Comparison of ENCODE assay signal across 18 cellular contexts in the genomic region with DNA sequence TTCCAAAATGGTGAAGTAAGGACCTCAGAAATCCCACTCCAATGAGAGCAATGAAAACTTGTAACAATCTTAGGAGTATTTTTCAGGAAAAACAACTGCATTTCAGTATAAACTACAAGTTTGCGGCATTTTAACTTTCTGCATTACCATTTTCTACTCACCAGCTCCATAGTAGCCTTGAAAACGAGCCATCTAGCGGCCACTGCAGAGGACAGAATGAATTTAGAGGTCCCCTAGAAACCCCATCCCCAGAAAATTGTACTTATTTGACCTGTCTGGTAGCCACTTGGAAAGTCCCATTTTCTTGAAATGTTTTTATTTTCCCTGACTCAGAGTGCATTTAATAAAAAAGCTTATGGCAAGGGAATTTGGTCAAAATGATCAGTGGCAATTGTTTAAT.
DNase-seq lines count a peak whose midpoint lies in the region; ATAC-seq and TF ChIP-seq lines count a peak whose summit lies in the region.
"Had no signal": no experiment of that assay in that cellular context is flagged by ENCODE, and none has a peak within 500 bp of the region (broad histone marks: within the 10 kb centered on the region; RNA-seq: fewer than 3 reads in every experiment).

No MANE protein-coding gene starts in this region.

- H3K23ac ChIP-seq in mesendoderm (ENCODE audit: low read length), result no peak overlapping the region

- H2BK120ac ChIP-seq in mesendoderm (ENCODE audit: low read depth, low read length), result no peak overlapping the region

- H2BK15ac ChIP-seq in mesendoderm (replicated peaks; ENCODE audit: low read depth), result no peak overlapping the region

- TF ChIP-seq CTCF in GM10248 (IDR thresholded peaks at IDR 0.05; ENCODE audit: control extremely low read depth, extremely low read depth, low read depth, missing control alignments) (peak; percentile 11), HFFc6 (IDR thresholded peaks at IDR 0.05) (peak; percentile 51), RWPE1 (conservative IDR thresholded peaks at IDR 0.05; ENCODE audit: low read depth) (peak; percentile 32; the same call in 1 of the 2 replicates), right atrium auricular region (IDR thresholded peaks at IDR 0.05) (no peak)

- no peak for ATAC-seq in GM19467 (IDR thresholded peaks at IDR 0.05; ENCODE audit: unreplicated experiment)
- ATAC-seq: right cardiac atrium had no signal

- H3K4me3 Mint-ChIP-seq in HFFc6, result no peak overlapping the region
- H3K4me3 Mint-ChIP-seq: activated CD4-positive, alpha-beta T cell treated with anti-CD3 and anti-CD28 coated beads, Interleukin-2, amount 10 ng/mL, durations not matched to agents 24 days and 14 days; dendritic cell treated with granulocyte-macrophage colony-stimulating factor and Interleukin-4, amounts not matched to agents 40 ng/mL and 50 ng/mL, for 4 days had no signal

- H2BK5ac ChIP-seq in mesendoderm (ENCODE audit: low read length), result no peak overlapping the region

- H3K4me1 ChIP-seq in mesendoderm (ENCODE audit: control insufficient read depth, low read depth, low read length) (no peaks in the 10 kb centered on the region), right atrium auricular region (no peaks in the 10 kb centered on the region)
- H3K4me1 ChIP-seq: adrenal gland, breast epithelium had no signal

- no peak overlapping the region for H3K18ac ChIP-seq in mesendoderm (ENCODE audit: low read length)

- POLR2A ChIA-PET in GM10248 (lab: Yijun Ruan, JAX) (no interaction called here), RWPE1 (lab: Yijun Ruan, JAX; ENCODE audit: low non-redundant PET) (no interaction called here)

- WGBS in mesendoderm (ENCODE audit: extremely low coverage, insufficient coverage, low lambda C conversion rate), result no CpG with 5 or more reads among the region's 3 CpGs

- no peak overlapping the region for H4K5ac ChIP-seq in mesendoderm (ENCODE audit: low read length)

- H3K4me1 Mint-ChIP-seq in HFFc6 (ENCODE audit: low read depth), result no peaks in the 10 kb centered on the region
- H3K4me1 Mint-ChIP-seq: activated CD4-positive, alpha-beta T cell treated with anti-CD3 and anti-CD28 coated beads, Interleukin-2, amount 10 ng/mL, durations not matched to agents 24 days and 14 days had no signal

- DNase-seq in GM10248 (ENCODE audit: extremely low spot score), result no peak
- DNase-seq in HFFc6, result no peak
- no peak for DNase-seq in RWPE1 (ENCODE audit: low spot score)
- DNase-seq in mesendoderm, result peak; percentile 29
- DNase-seq in T-helper 9 cell, result no peak
- DNase-seq in right atrium auricular region (ENCODE audit: low spot score), result no peak
- DNase-seq: activated CD4-positive, alpha-beta T cell treated with anti-CD3 and anti-CD28 coated beads, Interleukin-2, amount 10 ng/mL, durations not matched to agents 24 days and 14 days; adrenal gland; AML-193; hypothalamus; mammary epithelial cell; NCI-H146; NCI-H2171; right cardiac atrium; SW 1271 had no signal

- H2AK5ac ChIP-seq in mesendoderm (ENCODE audit: low read length), result no peak overlapping the region

- no peaks in the 10 kb centered on the region for H3K36me3 Mint-ChIP-seq in HFFc6 (ENCODE audit: low read depth)

- H3K27ac Mint-ChIP-seq in HFFc6, result no peak overlapping the region
- H3K27ac Mint-ChIP-seq: activated CD4-positive, alpha-beta T cell treated with anti-CD3 and anti-CD28 coated beads, Interleukin-2, amount 10 ng/mL, durations not matched to agents 24 days and 14 days; dendritic cell treated with granulocyte-macrophage colony-stimulating factor and Interleukin-4, amounts not matched to agents 40 ng/mL and 50 ng/mL, for 4 days had no signal

- no peaks in the 10 kb centered on the region for H3K79me1 ChIP-seq in mesendoderm (ENCODE audit: low read length)

- H3K56ac ChIP-seq in mesendoderm (ENCODE audit: low read length), result no peak overlapping the region

- H4K8ac ChIP-seq in mesendoderm (ENCODE audit: low read depth, low read length), result no peak overlapping the region

- H3K27me3 Mint-ChIP-seq in HFFc6 (ENCODE audit: insufficient read depth), result peaks cover 2% of the 10 kb centered on the region; the same call in 1 of the 2 replicates
- H3K27me3 Mint-ChIP-seq: activated CD4-positive, alpha-beta T cell treated with anti-CD3 and anti-CD28 coated beads, Interleukin-2, amount 10 ng/mL, durations not matched to agents 24 days and 14 days; dendritic cell treated with granulocyte-macrophage colony-stimulating factor and Interleukin-4, amounts not matched to agents 40 ng/mL and 50 ng/mL, for 4 days had no signal

- H3K4me2 ChIP-seq in mesendoderm (ENCODE audit: low read length), result no peak overlapping the region

- no peaks in the 10 kb centered on the region for H3K27me3 ChIP-seq in mesendoderm (ENCODE audit: insufficient read depth, low read length, poor library complexity)
- no peaks in the 10 kb centered on the region for H3K27me3 ChIP-seq in right atrium auricular region
- H3K27me3 ChIP-seq: adrenal gland, breast epithelium had no signal

- H3K36me3 ChIP-seq in mesendoderm (ENCODE audit: control insufficient read depth, insufficient read depth, low read length) (no peaks in the 10 kb centered on the region), right atrium auricular region (no peaks in the 10 kb centered on the region)
- H3K36me3 ChIP-seq: adrenal gland, breast epithelium had no signal

- no peaks in the 10 kb centered on the region for H3K79me2 ChIP-seq in mesendoderm (ENCODE audit: control insufficient read depth, insufficient read depth, low read length)

- no peak overlapping the region for H3K4ac ChIP-seq in mesendoderm (ENCODE audit: low read depth, low read length)

- H3K9me3 ChIP-seq in right atrium auricular region, result no peaks in the 10 kb centered on the region
- H3K9me3 ChIP-seq: adrenal gland had no signal

- no peak overlapping the region for H3K4me3 ChIP-seq in mesendoderm (ENCODE audit: low read length)
- H3K4me3 ChIP-seq in right atrium auricular region, result no peak overlapping the region
- H3K4me3 ChIP-seq: adrenal gland, breast epithelium had no signal

- no peak overlapping the region for H3K27ac ChIP-seq in RWPE1
- H3K27ac ChIP-seq in mesendoderm (ENCODE audit: low read depth, low read length), result no peak overlapping the region
- no peak overlapping the region for H3K27ac ChIP-seq in right atrium auricular region
- H3K27ac ChIP-seq: adrenal gland, breast epithelium had no signal

- CTCF ChIA-PET in GM10248 (lab: Yijun Ruan, JAX) (interaction anchor here (1.2 to 1.9 kb wide), 2 partner anchors 13 to 31 kb away, joined by 3 to 4 read pairs; no protein-coding TSS in a partner anchor), RWPE1 (lab: Yijun Ruan, JAX) (no interaction called here)

- no peak overlapping the region for H3K9ac ChIP-seq in mesendoderm (ENCODE audit: low read length)

- no peaks in the 10 kb centered on the region for H3K9me3 Mint-ChIP-seq in HFFc6
- H3K9me3 Mint-ChIP-seq: activated CD4-positive, alpha-beta T cell treated with anti-CD3 and anti-CD28 coated beads, Interleukin-2, amount 10 ng/mL, durations not matched to agents 24 days and 14 days had no signal

Comparison
In these comparisons a context has a peak if more than half of its experiments do, and no peak if none do; other contexts are left out.
1. CTCF ChIP-seq: peak in GM10248 (single experiment), HFFc6 (single experiment) and RWPE1 (single experiment); none in right atrium auricular region (0 of 2).